ENCODE assay signal across 2 cellular contexts in the genomic region with DNA sequence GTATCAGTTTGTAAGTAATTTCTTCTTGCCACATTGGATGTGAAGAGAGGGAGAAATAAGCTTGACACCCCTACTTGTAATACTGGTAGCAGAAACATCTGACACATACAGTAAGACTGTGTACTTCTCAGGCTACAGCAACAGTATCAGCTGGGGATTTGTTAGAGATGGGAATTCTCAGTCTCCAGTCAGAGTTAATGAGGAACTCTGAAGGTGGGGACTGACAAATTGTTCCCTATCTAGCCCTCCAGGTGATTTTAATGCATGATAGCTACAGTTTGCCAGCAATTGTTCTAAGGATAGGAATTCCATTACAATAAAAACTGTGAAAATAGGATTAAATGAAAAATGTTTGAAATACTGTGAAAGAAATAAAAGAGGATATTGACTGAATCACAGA.
TF ChIP-seq lines count a peak whose summit lies in the region.

No MANE protein-coding gene starts in this region.

TF ChIP-seq in GM23338, 12 proteins besides CTCF, POLR2A, EP300 and RAD21 (continues in another document):
- TF ChIP-seq EZH2 (IDR thresholded peaks at IDR 0.05; ENCODE audit: low read depth, unreplicated experiment): no peak
- TF ChIP-seq, protein P1, sequence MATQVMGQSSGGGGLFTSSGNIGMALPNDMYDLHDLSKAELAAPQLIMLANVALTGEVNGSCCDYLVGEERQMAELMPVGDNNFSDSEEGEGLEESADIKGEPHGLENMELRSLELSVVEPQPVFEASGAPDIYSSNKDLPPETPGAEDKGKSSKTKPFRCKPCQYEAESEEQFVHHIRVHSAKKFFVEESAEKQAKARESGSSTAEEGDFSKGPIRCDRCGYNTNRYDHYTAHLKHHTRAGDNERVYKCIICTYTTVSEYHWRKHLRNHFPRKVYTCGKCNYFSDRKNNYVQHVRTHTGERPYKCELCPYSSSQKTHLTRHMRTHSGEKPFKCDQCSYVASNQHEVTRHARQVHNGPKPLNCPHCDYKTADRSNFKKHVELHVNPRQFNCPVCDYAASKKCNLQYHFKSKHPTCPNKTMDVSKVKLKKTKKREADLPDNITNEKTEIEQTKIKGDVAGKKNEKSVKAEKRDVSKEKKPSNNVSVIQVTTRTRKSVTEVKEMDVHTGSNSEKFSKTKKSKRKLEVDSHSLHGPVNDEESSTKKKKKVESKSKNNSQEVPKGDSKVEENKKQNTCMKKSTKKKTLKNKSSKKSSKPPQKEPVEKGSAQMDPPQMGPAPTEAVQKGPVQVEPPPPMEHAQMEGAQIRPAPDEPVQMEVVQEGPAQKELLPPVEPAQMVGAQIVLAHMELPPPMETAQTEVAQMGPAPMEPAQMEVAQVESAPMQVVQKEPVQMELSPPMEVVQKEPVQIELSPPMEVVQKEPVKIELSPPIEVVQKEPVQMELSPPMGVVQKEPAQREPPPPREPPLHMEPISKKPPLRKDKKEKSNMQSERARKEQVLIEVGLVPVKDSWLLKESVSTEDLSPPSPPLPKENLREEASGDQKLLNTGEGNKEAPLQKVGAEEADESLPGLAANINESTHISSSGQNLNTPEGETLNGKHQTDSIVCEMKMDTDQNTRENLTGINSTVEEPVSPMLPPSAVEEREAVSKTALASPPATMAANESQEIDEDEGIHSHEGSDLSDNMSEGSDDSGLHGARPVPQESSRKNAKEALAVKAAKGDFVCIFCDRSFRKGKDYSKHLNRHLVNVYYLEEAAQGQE (IDR thresholded peaks at IDR 0.05; ENCODE audit: unreplicated experiment): no peak
- TF ChIP-seq JUNB (IDR thresholded peaks at IDR 0.05; ENCODE audit: unreplicated experiment): no peak
- no peak for TF ChIP-seq STAT1 (IDR thresholded peaks at IDR 0.05; ENCODE audit: unreplicated experiment)
- TF ChIP-seq EZH2phosphoT487 (IDR thresholded peaks at IDR 0.05; ENCODE audit: unreplicated experiment): no peak
- TF ChIP-seq POLR2AphosphoS5 (IDR thresholded peaks at IDR 0.05; ENCODE audit: low read depth): no peak
- no peak for TF ChIP-seq NANOG (IDR thresholded peaks at IDR 0.05; ENCODE audit: borderline replicate concordance)
- no peak for TF ChIP-seq ETS1 (IDR thresholded peaks at IDR 0.05)
- no peak for TF ChIP-seq ZNF114 (CRISPR knock-in tag; IDR thresholded peaks at IDR 0.05)
- TF ChIP-seq CREB1 (CRISPR knock-in tag; IDR thresholded peaks at IDR 0.05; ENCODE audit: low read depth): no peak
- TF ChIP-seq ZNF331 (CRISPR knock-in tag; IDR thresholded peaks at IDR 0.05; ENCODE audit: low read depth): no peak

TF ChIP-seq in endothelial cell of umbilical vein, 7 proteins besides CTCF, POLR2A, EP300 and RAD21 (continued from another document):
- TF ChIP-seq MYC (IDR thresholded peaks at IDR 0.05; ENCODE audit: low read depth, low read length) (no peak), POLR2AphosphoS5 (IDR thresholded peaks at IDR 0.05; ENCODE audit: insufficient read depth, low read depth, low read length) (no peak), FOS (IDR thresholded peaks at IDR 0.05; ENCODE audit: borderline replicate concordance, insufficient read depth, low read length) (no peak), GATA2 (IDR thresholded peaks at IDR 0.05; ENCODE audit: insufficient read depth, insufficient read length, low read depth, low read length) (no peak), JUN (IDR thresholded peaks at IDR 0.05; ENCODE audit: borderline replicate concordance, insufficient read depth, insufficient read length, low read depth) (no peak)
- TF ChIP-seq, protein P2, sequence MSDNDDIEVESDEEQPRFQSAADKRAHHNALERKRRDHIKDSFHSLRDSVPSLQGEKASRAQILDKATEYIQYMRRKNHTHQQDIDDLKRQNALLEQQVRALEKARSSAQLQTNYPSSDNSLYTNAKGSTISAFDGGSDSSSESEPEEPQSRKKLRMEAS (IDR thresholded peaks at IDR 0.05; ENCODE audit: insufficient read depth, insufficient read length): no peak
TF ChIP-seq in endothelial cell of umbilical vein: peak in this region for 0.
